In the genomic region with DNA sequence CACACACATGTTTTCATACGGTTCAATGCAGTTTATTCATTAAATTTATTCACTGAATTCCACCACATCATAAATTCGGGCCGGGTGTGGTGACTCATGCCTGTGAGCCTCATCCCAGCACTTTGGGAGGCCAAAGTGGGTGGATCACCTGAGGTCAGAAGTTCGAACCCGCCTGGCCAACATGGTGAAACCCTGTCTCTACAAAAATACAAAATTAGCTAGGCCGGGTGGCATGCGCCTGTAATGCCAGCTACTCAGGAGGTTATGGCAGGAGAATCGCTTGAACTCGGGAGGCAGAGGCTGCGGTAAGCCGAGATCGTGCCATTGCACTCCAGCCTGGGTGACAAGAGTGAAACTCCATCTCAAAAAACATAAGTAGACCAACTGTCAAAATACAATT, we compare ENCODE assay signal across 1 cellular context.
A peak's percentile ranks its signal among the peaks of the same experiment; 100 is the strongest.
TF ChIP-seq lines count a peak whose summit lies in the region.

No MANE protein-coding gene starts in this region.

TF ChIP-seq in IMR-90, 13 proteins besides CTCF, POLR2A, EP300 and RAD21:
- TF ChIP-seq RCOR1 (IDR thresholded peaks at IDR 0.05; ENCODE audit: insufficient replicate concordance, low read length): no peak
- TF ChIP-seq BHLHE40 (IDR thresholded peaks at IDR 0.05; ENCODE audit: low read depth, low read length): peak; percentile 67; the same call in 1 of the 2 replicates
TF ChIP-seq in IMR-90: peak in this region for 1.
